In genomic region chr6:151127133-151127798, GRCh38 we compare ENCODE assay signal across 7 cellular contexts.
A peak's percentile ranks its signal among the peaks of the same experiment; 100 is the strongest.
DNase-seq lines count a peak whose midpoint lies in the region; ATAC-seq and TF ChIP-seq lines count a peak whose summit lies in the region.
"Not testable (repeated sequence)": the region's sequence is repeated elsewhere in the genome, so short reads cannot be mapped to it uniquely, and the experiment has no call there.

No MANE protein-coding gene starts in this region.

- H3K9me3 ChIP-seq in mammary epithelial cell (replicated peaks; ENCODE audit: insufficient read depth, low read length); mucosa of descending colon: not testable (repeated sequence)

- in situ Hi-C loops in mammary epithelial cell (cut with MboI; ENCODE audit: low sequenced_read_pairs in 2 of 2) = not testable (repeated sequence)

- dilution Hi-C loops in mammary epithelial cell (cut with HindIII; ENCODE audit: low sequenced_read_pairs) = not testable (repeated sequence)

- not testable (repeated sequence) for H3K9ac ChIP-seq in mammary epithelial cell (ENCODE audit: insufficient read depth, low read length)

- DNase-seq in DMS53 (lab: John Stamatoyannopoulos, UW) (peak; percentile 3), M059J (ENCODE audit: low read depth) (peak; percentile 50), RPMI7951 (ENCODE audit: low read depth) (peak; percentile 15), mammary epithelial cell (peak; percentile 15), cardiac septum (ENCODE audit: low spot score) (peak; percentile 9)
- DNase-seq in epithelial cell of prostate (ENCODE audit: low read depth, low spot score); mucosa of descending colon: not testable (repeated sequence)

- peaks cover 12% of the 10 kb centered on the region for H3K4me1 ChIP-seq in mammary epithelial cell (ENCODE audit: insufficient read depth, low read length)
- not testable (repeated sequence) for H3K4me1 ChIP-seq in mucosa of descending colon (ENCODE audit: low read depth)

- H4K20me1 ChIP-seq in mammary epithelial cell (ENCODE audit: insufficient read depth, low read length) = not testable (repeated sequence)

- intact Hi-C loops in mammary epithelial cell (cut with micrococcal nuclease); cardiac septum (cut with DNase I); mucosa of descending colon (cut with DNase I, micrococcal nuclease): not testable (repeated sequence)

- H3K27ac ChIP-seq in mammary epithelial cell (ENCODE audit: insufficient read depth, low read depth, low read length) = not testable (repeated sequence)
- peak overlapping the region; percentile 74 for H3K27ac ChIP-seq in epithelial cell of prostate

- CTCF ChIA-PET in mammary epithelial cell (lab: Charles Lee; ENCODE audit: low non-redundant PET) = not testable (repeated sequence)

- not testable (repeated sequence) for H3K27me3 ChIP-seq in mammary epithelial cell (ENCODE audit: insufficient read depth, low read length)

- not testable (repeated sequence) for H3K36me3 ChIP-seq in mammary epithelial cell (ENCODE audit: insufficient read depth, low read length); mucosa of descending colon (ENCODE audit: low read depth)

- ATAC-seq in mucosa of descending colon = peak; percentile 36

- not testable (repeated sequence) for H3K4me2 ChIP-seq in mammary epithelial cell (ENCODE audit: insufficient read depth, low read depth, low read length)

- not testable (repeated sequence) for H3K79me2 ChIP-seq in mammary epithelial cell (ENCODE audit: insufficient read depth, low read length)

- BruUV-seq in mammary epithelial cell (replicated peaks; lab: Mats Ljungman, UMichigan) = not testable (repeated sequence)

- not testable (repeated sequence) for TF ChIP-seq CTCF in mammary epithelial cell (conservative IDR thresholded peaks at IDR 0.05 in 1 of 2, IDR thresholded peaks at IDR 0.05 in 1 of 2; ENCODE audit: extremely low read depth in 1 of 2, insufficient read depth in 1 of 2, low read depth in 1 of 2, low read length in 2 of 2); mucosa of descending colon (IDR thresholded peaks at IDR 0.05)

- not testable (repeated sequence) for H2AFZ ChIP-seq in mammary epithelial cell (ENCODE audit: low read depth, low read length)

- WGBS in mammary epithelial cell (ENCODE audit: low coverage, missing lambda C conversion rate) = 97% methylated on average over 5 of the region's 5 CpGs

- not testable (repeated sequence) for H3K4me3 ChIP-seq in mammary epithelial cell (replicated peaks in 1 of 3; ENCODE audit: insufficient read depth in 1 of 3, low read depth in 2 of 3, low read length in 3 of 3); mucosa of descending colon
